In the genomic region with DNA sequence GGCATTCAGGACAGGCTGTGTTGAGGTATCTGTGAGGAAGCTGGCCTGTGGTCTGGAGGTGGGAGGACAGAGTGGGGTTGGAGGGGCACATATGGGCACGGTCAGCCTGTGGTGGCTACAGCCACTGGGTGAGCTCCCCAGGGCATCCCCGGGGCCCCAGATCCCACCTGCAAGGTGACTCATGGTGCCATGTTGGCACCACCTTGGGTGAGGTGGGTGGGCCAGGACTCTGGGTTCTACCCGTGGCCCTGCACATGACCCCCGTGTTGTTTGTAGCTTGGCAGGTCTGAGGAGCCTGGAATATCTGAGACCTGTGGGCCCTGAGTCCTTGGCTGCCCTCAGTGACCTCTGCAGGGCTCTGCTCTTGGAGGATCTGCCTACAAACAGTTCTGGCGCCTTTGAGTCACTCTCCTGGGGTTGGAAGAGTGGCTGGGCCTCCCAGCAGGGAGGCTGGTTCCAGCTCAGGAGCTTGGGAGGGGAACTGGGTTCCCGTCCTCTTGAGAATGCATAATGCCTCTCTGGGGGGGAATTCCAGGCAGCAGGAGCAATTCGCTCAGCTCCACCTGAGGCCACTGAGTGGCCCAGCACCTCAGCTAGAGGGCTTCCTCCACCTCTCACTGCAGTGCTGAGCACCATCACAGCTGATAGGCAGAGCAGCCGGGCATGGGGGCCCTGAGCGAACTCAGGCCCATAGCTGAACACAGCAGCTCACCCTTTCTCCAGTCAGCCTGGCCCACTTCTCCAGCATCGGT, we compare ENCODE assay signal across 20 cellular contexts.
DNase-seq lines count a peak whose midpoint lies in the region; ATAC-seq, FAIRE-seq and TF ChIP-seq lines count a peak whose summit lies in the region.
"Had no signal": no experiment of that assay in that cellular context is flagged by ENCODE, and none has a peak within 500 bp of the region (broad histone marks: within the 10 kb centered on the region; RNA-seq: fewer than 3 reads in every experiment).

No MANE protein-coding gene starts in this region.

- H4K20me1 ChIP-seq in HCT116 (ENCODE audit: insufficient read depth), result no peaks in the 10 kb centered on the region

- in situ Hi-C loops in astrocyte of the spinal cord (cut with HindIII; ENCODE audit: low sequenced_read_pairs), result no loop called here

- H3K9me3 ChIP-seq in A549 (no peaks in the 10 kb centered on the region), HCT116 (ENCODE audit: control insufficient read depth in 1 of 2, insufficient read depth in 1 of 2, low read depth in 1 of 2, low read length in 2 of 2) (no peaks in the 10 kb centered on the region)
- H3K9me3 ChIP-seq: sigmoid colon had no signal

- H3K9me2 ChIP-seq in HCT116 (ENCODE audit: insufficient read depth), result no peaks in the 10 kb centered on the region

- intact Hi-C loops in HCT116 (cut with micrococcal nuclease), result no loop called here

- RAD21 ChIA-PET in HCT116 (lab: Charles Lee; ENCODE audit: low non-redundant PET in 1 of 2, low total read pairs in 2 of 2, uncharacterized antibody in 2 of 2, unreplicated experiment in 2 of 2), result no interaction called here

- H3K4me3 ChIP-seq in A549, result no peak overlapping the region
- no peak overlapping the region for H3K4me3 ChIP-seq in HCT116 (replicated peaks in 1 of 2; ENCODE audit: low read depth in 1 of 2, low read length in 2 of 2)
- H3K4me3 ChIP-seq in astrocyte of the spinal cord (ENCODE audit: low read depth, low read length), result no peak overlapping the region
- H3K4me3 ChIP-seq: hepatocyte, sigmoid colon had no signal

- DNase-seq in A549 (ENCODE audit: low read depth in 1 of 2, low spot score in 1 of 2) (peak; percentile 38 to 50), HCT116 (ENCODE audit: low read depth, low spot score) (no peak), astrocyte of the spinal cord (ENCODE audit: low read depth, low spot score) (peak; percentile 12), kidney glomerular epithelial cell (lab: John Stamatoyannopoulos, UW) (peak; percentile 66), frontal cortex (ENCODE audit: low spot score in 2 of 2) (no peak), cerebellar nuclear complex (lab: John Stamatoyannopoulos, UW) (no peak)
- DNase-seq in activated CD8-positive, alpha-beta T cell treated with anti-CD3 and anti-CD28 coated beads, Interleukin-2, amount 10 ng/mL, durations not matched to agents 7 days and 5 days, result no peak
- DNase-seq in stimulated activated effector memory CD8-positive, alpha-beta T cell treated with anti-CD3 and anti-CD28 coated beads, Interleukin-12 subunit alpha, Interleukin-12 subunit beta, amount 100 ng/mL, for 72 hours (ENCODE audit: low spot score in 2 of 2), result no peak
- DNase-seq: activated CD8-positive, alpha-beta T cell treated with anti-CD3 and anti-CD28 coated beads for 36 hours; activated naive CD8-positive, alpha-beta T cell treated with anti-CD3 and anti-CD28 coated beads for 36 hours; CD4-positive, alpha-beta memory T cell; DND-41; effector CD4-positive, alpha-beta T cell; left colon; NCI-H1105; occipital lobe; sigmoid colon; stimulated activated CD4-positive, alpha-beta T cell treated with anti-CD3 and anti-CD28 coated beads, Interleukin-2, amount 100 ng/mL, for 24 hours had no signal

- peak overlapping the region; percentile 40 to 66; a peak in 5 of 6 replicates for H3K27ac ChIP-seq in A549
- no peak overlapping the region for H3K27ac ChIP-seq in HCT116 (ENCODE audit: low read depth, low read length)
- H3K27ac ChIP-seq: hepatocyte, sigmoid colon had no signal

- H3K4me3 Mint-ChIP-seq in activated CD8-positive, alpha-beta T cell treated with anti-CD3 and anti-CD28 coated beads, Interleukin-2, amount 10 ng/mL, durations not matched to agents 7 days and 5 days, result no peak overlapping the region
- H3K4me3 Mint-ChIP-seq in stimulated activated effector memory CD8-positive, alpha-beta T cell treated with anti-CD3 and anti-CD28 coated beads, Interleukin-12 subunit alpha, Interleukin-12 subunit beta, amount 100 ng/mL, for 72 hours, result no peak overlapping the region
- H3K4me3 Mint-ChIP-seq: activated CD8-positive, alpha-beta T cell treated with anti-CD3 and anti-CD28 coated beads for 36 hours; activated naive CD8-positive, alpha-beta T cell treated with anti-CD3 and anti-CD28 coated beads for 36 hours; activated T-helper 1 cell treated with anti-CD3 and anti-CD28 coated beads, Interleukin-12 subunit alpha, Interleukin-12 subunit beta, Interleukin-2, Interleukin-4 antibody, amounts not matched to agents 30 ng/mL and 10 ng/mL and 1 ng/mL, durations not matched to agents 14 hours and 24 hours and 36 hours; CD4-positive, alpha-beta memory T cell had no signal

- no peaks in the 10 kb centered on the region for H3K4me1 Mint-ChIP-seq in activated CD8-positive, alpha-beta T cell treated with anti-CD3 and anti-CD28 coated beads, Interleukin-2, amount 10 ng/mL, durations not matched to agents 7 days and 5 days (ENCODE audit: low read depth)
- H3K4me1 Mint-ChIP-seq in stimulated activated effector memory CD8-positive, alpha-beta T cell treated with anti-CD3 and anti-CD28 coated beads, Interleukin-12 subunit alpha, Interleukin-12 subunit beta, amount 100 ng/mL, for 72 hours, result peaks cover 8% of the 10 kb centered on the region
- H3K4me1 Mint-ChIP-seq: activated naive CD8-positive, alpha-beta T cell treated with anti-CD3 and anti-CD28 coated beads for 36 hours; CD4-positive, alpha-beta memory T cell had no signal

- no peaks in the 10 kb centered on the region for H3K79me2 ChIP-seq in HCT116 (ENCODE audit: insufficient read depth, low read length)
- H3K79me2 ChIP-seq: hepatocyte had no signal

- no peaks in the 10 kb centered on the region for H3K9me3 Mint-ChIP-seq in activated CD8-positive, alpha-beta T cell treated with anti-CD3 and anti-CD28 coated beads, Interleukin-2, amount 10 ng/mL, durations not matched to agents 7 days and 5 days (ENCODE audit: insufficient read depth)
- H3K9me3 Mint-ChIP-seq in stimulated activated effector memory CD8-positive, alpha-beta T cell treated with anti-CD3 and anti-CD28 coated beads, Interleukin-12 subunit alpha, Interleukin-12 subunit beta, amount 100 ng/mL, for 72 hours, result no peaks in the 10 kb centered on the region
- H3K9me3 Mint-ChIP-seq: activated CD8-positive, alpha-beta T cell treated with anti-CD3 and anti-CD28 coated beads for 36 hours; activated naive CD8-positive, alpha-beta T cell treated with anti-CD3 and anti-CD28 coated beads for 36 hours; activated T-helper 1 cell treated with anti-CD3 and anti-CD28 coated beads, Interleukin-12 subunit alpha, Interleukin-12 subunit beta, Interleukin-2, Interleukin-4 antibody, amounts not matched to agents 30 ng/mL and 10 ng/mL and 1 ng/mL, durations not matched to agents 14 hours and 24 hours and 36 hours; CD4-positive, alpha-beta memory T cell had no signal

- H3K27me3 Mint-ChIP-seq in activated CD8-positive, alpha-beta T cell treated with anti-CD3 and anti-CD28 coated beads, Interleukin-2, amount 10 ng/mL, durations not matched to agents 7 days and 5 days (ENCODE audit: low read depth), result no peaks in the 10 kb centered on the region
- H3K27me3 Mint-ChIP-seq: activated CD8-positive, alpha-beta T cell treated with anti-CD3 and anti-CD28 coated beads for 36 hours; activated naive CD8-positive, alpha-beta T cell treated with anti-CD3 and anti-CD28 coated beads for 36 hours had no signal

- ATAC-seq in A549 (peak; percentile 46 to 63), HCT116 (peak; percentile 57)
- ATAC-seq in activated CD8-positive, alpha-beta T cell treated with anti-CD3 and anti-CD28 coated beads, Interleukin-2, amount 10 ng/mL, durations not matched to agents 7 days and 5 days, result no peak
- no peak for ATAC-seq in stimulated activated effector memory CD8-positive, alpha-beta T cell treated with anti-CD3 and anti-CD28 coated beads, Interleukin-12 subunit alpha, Interleukin-12 subunit beta, amount 100 ng/mL, for 72 hours
- ATAC-seq: activated CD8-positive, alpha-beta T cell treated with anti-CD3 and anti-CD28 coated beads for 36 hours; left colon had no signal

- H3K27ac Mint-ChIP-seq in activated CD8-positive, alpha-beta T cell treated with anti-CD3 and anti-CD28 coated beads, Interleukin-2, amount 10 ng/mL, durations not matched to agents 7 days and 5 days, result no peak overlapping the region
- H3K27ac Mint-ChIP-seq in stimulated activated effector memory CD8-positive, alpha-beta T cell treated with anti-CD3 and anti-CD28 coated beads, Interleukin-12 subunit alpha, Interleukin-12 subunit beta, amount 100 ng/mL, for 72 hours, result no peak overlapping the region
- H3K27ac Mint-ChIP-seq: activated CD8-positive, alpha-beta T cell treated with anti-CD3 and anti-CD28 coated beads for 36 hours; activated naive CD8-positive, alpha-beta T cell treated with anti-CD3 and anti-CD28 coated beads for 36 hours; activated T-helper 1 cell treated with anti-CD3 and anti-CD28 coated beads, Interleukin-12 subunit alpha, Interleukin-12 subunit beta, Interleukin-2, Interleukin-4 antibody, amounts not matched to agents 30 ng/mL and 10 ng/mL and 1 ng/mL, durations not matched to agents 14 hours and 24 hours and 36 hours; CD4-positive, alpha-beta memory T cell had no signal

- no peak for TF ChIP-seq EP300 in A549 (IDR thresholded peaks at IDR 0.05)

- FAIRE-seq in A549 (lab: Jason Lieb, UNC) (no peak), frontal cortex (lab: Jason Lieb, UNC) (no peak)

- no peak overlapping the region for H3K9ac ChIP-seq in HCT116 (ENCODE audit: low read length)

- no peaks in the 10 kb centered on the region for H3K36me3 ChIP-seq in HCT116 (ENCODE audit: control insufficient read depth in 1 of 2, insufficient read depth in 2 of 2, low read length in 2 of 2)

- no peaks in the 10 kb centered on the region for H3K36me3 Mint-ChIP-seq in activated CD8-positive, alpha-beta T cell treated with anti-CD3 and anti-CD28 coated beads, Interleukin-2, amount 10 ng/mL, durations not matched to agents 7 days and 5 days (ENCODE audit: low read depth)
- H3K36me3 Mint-ChIP-seq in stimulated activated effector memory CD8-positive, alpha-beta T cell treated with anti-CD3 and anti-CD28 coated beads, Interleukin-12 subunit alpha, Interleukin-12 subunit beta, amount 100 ng/mL, for 72 hours, result no peaks in the 10 kb centered on the region
- H3K36me3 Mint-ChIP-seq: activated naive CD8-positive, alpha-beta T cell treated with anti-CD3 and anti-CD28 coated beads for 36 hours; CD4-positive, alpha-beta memory T cell had no signal

- TF ChIP-seq RAD21 in A549 (conservative IDR thresholded peaks at IDR 0.05 in 1 of 2, IDR thresholded peaks at IDR 0.05 in 1 of 2), result no peak
- no peak for TF ChIP-seq RAD21 in HCT116 (IDR thresholded peaks at IDR 0.05; ENCODE audit: low read depth)

- CTCF ChIA-PET in A549 (lab: Yijun Ruan, JAX) (interaction anchor here (1.0 to 7.0 kb wide), 5 partner anchors 10 to 1334 kb away, joined by 3 to 62 read pairs (median 4); no protein-coding TSS in a partner anchor), HCT116 (lab: Charles Lee) (no interaction called here)
- CTCF ChIA-PET in activated CD8-positive, alpha-beta T cell treated with anti-CD3 and anti-CD28 coated beads, Interleukin-2, amount 10 ng/mL, durations not matched to agents 7 days and 5 days (lab: Charles Lee), result no interaction called here

- POLR2A ChIA-PET in A549 (lab: Yijun Ruan, JAX) (no interaction called here), HCT116 (lab: Charles Lee) (no interaction called here)
- POLR2A ChIA-PET in activated CD8-positive, alpha-beta T cell treated with anti-CD3 and anti-CD28 coated beads, Interleukin-2, amount 10 ng/mL, durations not matched to agents 7 days and 5 days (lab: Charles Lee), result no interaction called here

- BruUV-seq in HCT116 (replicated peaks; lab: Mats Ljungman, UMichigan), result no TSS peak

- 52% methylated on average over 8 of the region's 10 CpGs for WGBS in A549 (ENCODE audit: missing lambda C conversion rate)

- no peaks in the 10 kb centered on the region for H3K27me3 ChIP-seq in HCT116 (ENCODE audit: insufficient read depth, low read length)
- H3K27me3 ChIP-seq: hepatocyte, sigmoid colon had no signal

- H2AFZ ChIP-seq in HCT116 (ENCODE audit: low read depth, low read length, poor library complexity, severe bottlenecking), result no peak overlapping the region
- H2AFZ ChIP-seq: hepatocyte had no signal

- TF ChIP-seq CTCF in A549 (IDR thresholded peaks at IDR 0.05), result no peak
- TF ChIP-seq CTCF in HCT116 (IDR thresholded peaks at IDR 0.05 in 2 of 3, conservative IDR thresholded peaks at IDR 0.05 in 1 of 3; ENCODE audit: borderline replicate concordance in 1 of 3, insufficient read depth in 1 of 3, low read depth in 2 of 3, low read length in 2 of 3), result no peak
- no peak for TF ChIP-seq CTCF in astrocyte of the spinal cord (IDR thresholded peaks at IDR 0.05; ENCODE audit: low read depth, low read length)

- no peak for TF ChIP-seq POLR2A in A549 (IDR thresholded peaks at IDR 0.05; ENCODE audit: low read length)
- TF ChIP-seq POLR2A in HCT116 (IDR thresholded peaks at IDR 0.05; ENCODE audit: borderline replicate concordance, extremely low read depth, insufficient read depth, insufficient read length), result no peak

- H3K4me2 ChIP-seq in A549, result peak overlapping the region; percentile 33
- 0 out of 2 replicates have a peak overlapping the region, but pooled peaks have one; percentile 3 for H3K4me2 ChIP-seq in HCT116 (ENCODE audit: low read length)
- H3K4me2 ChIP-seq: hepatocyte had no signal

- H3K4me1 ChIP-seq in A549, result peaks cover 19% of the 10 kb centered on the region
- peaks cover 0 to 11% of the 10 kb centered on the region in 2 experiments; a peak in 2 of 4 replicates for H3K4me1 ChIP-seq in HCT116 (ENCODE audit: control insufficient read depth in 1 of 2, insufficient read depth in 2 of 2, low read length in 2 of 2)

Comparison
In these comparisons a context has a peak if more than half of its experiments do, and no peak if none do; other contexts are left out.
1. ATAC-seq: peak in A549 (2 of 2) and HCT116 (single experiment); none in activated CD8-positive, alpha-beta T cell treated with anti-CD3 and anti-CD28 coated beads, Interleukin-2, amount 10 ng/mL, durations not matched to agents 7 days and 5 days (single experiment) and stimulated activated effector memory CD8-positive, alpha-beta T cell treated with anti-CD3 and anti-CD28 coated beads, Interleukin-12 subunit alpha, Interleukin-12 subunit beta, amount 100 ng/mL, for 72 hours (single experiment).
2. DNase-seq: peak in A549 (2 of 2), astrocyte of the spinal cord (single experiment) and kidney glomerular epithelial cell (single experiment); none in HCT116 (single experiment), frontal cortex (0 of 2), activated CD8-positive, alpha-beta T cell treated with anti-CD3 and anti-CD28 coated beads, Interleukin-2, amount 10 ng/mL, durations not matched to agents 7 days and 5 days (single experiment), stimulated activated effector memory CD8-positive, alpha-beta T cell treated with anti-CD3 and anti-CD28 coated beads, Interleukin-12 subunit alpha, Interleukin-12 subunit beta, amount 100 ng/mL, for 72 hours (0 of 2) and cerebellar nuclear complex (0 of 2).